13 cellular contexts compared by ENCODE assay signal in genomic region chr6:116500969-116501433, GRCh38. TPM values are rescaled to one million over a fixed set of nuclear protein-coding genes. Genes with fewer than 3 reads are reported as not detected.
DNase-seq lines count a peak whose midpoint lies in the region; ATAC-seq and TF ChIP-seq lines count a peak whose summit lies in the region.
"Had no signal": no experiment of that assay in that cellular context is flagged by ENCODE, and none has a peak within 500 bp of the region (broad histone marks: within the 10 kb centered on the region; RNA-seq: fewer than 3 reads in every experiment).

No MANE protein-coding gene starts in this region.

- no peaks in the 10 kb centered on the region for H3K36me3 ChIP-seq in mesenchymal stem cell (ENCODE audit: control insufficient read depth in 1 of 2, insufficient read depth in 2 of 2, low read depth in 1 of 2, low read length in 2 of 2)
- H3K36me3 ChIP-seq: ascending aorta had no signal

- peak; percentile 71 for ATAC-seq in WTC11
- ATAC-seq: naive thymus-derived CD8-positive, alpha-beta T cell; T-helper 17 cell had no signal

- WGBS in mesenchymal stem cell = 67% methylated on average over 9 of the region's 9 CpGs

- no peak overlapping the region for H3K27ac ChIP-seq in mesenchymal stem cell (ENCODE audit: low read length, poor library complexity, severe bottlenecking)
- H3K27ac ChIP-seq: ascending aorta, epithelial cell of prostate, skin epidermis had no signal

- no peak overlapping the region for H3K23ac ChIP-seq in mesenchymal stem cell (ENCODE audit: low read length in 2 of 2)

- H2BK12ac ChIP-seq in mesenchymal stem cell (ENCODE audit: low read length in 2 of 2) = no peak overlapping the region

- no peak overlapping the region for H3K18ac ChIP-seq in mesenchymal stem cell (ENCODE audit: low read depth in 1 of 2, low read length in 2 of 2)

- H2AFZ ChIP-seq in mesenchymal stem cell (ENCODE audit: low read depth, low read length) = no peak overlapping the region

- no peaks in the 10 kb centered on the region for H3K9me3 ChIP-seq in mesenchymal stem cell (ENCODE audit: control insufficient read depth, low read length)
- H3K9me3 ChIP-seq: ascending aorta had no signal

- H3K27ac Mint-ChIP-seq in WTC11 = no peak overlapping the region
- H3K27ac Mint-ChIP-seq: naive thymus-derived CD8-positive, alpha-beta T cell; T-helper 17 cell had no signal

- H3K4ac ChIP-seq in mesenchymal stem cell (ENCODE audit: low read depth in 1 of 2, low read length in 2 of 2) = no peak overlapping the region

- no peak overlapping the region for H3K9ac ChIP-seq in mesenchymal stem cell (ENCODE audit: low read length)

- peaks cover 9% of the 10 kb centered on the region for H3K36me3 Mint-ChIP-seq in WTC11

- H2BK120ac ChIP-seq in mesenchymal stem cell (ENCODE audit: low read depth, low read length) = no peak overlapping the region

- DNase-seq in HT-29 (ENCODE audit: low spot score) = peak; percentile 78
- peak; percentile 20 for DNase-seq in WTC11 (ENCODE audit: low spot score)
- no peak for DNase-seq in mesenchymal stem cell
- no peak for DNase-seq in effector CD8-positive, alpha-beta T cell (lab: John Stamatoyannopoulos, UW)
- no peak for DNase-seq in stimulated activated CD8-positive, alpha-beta memory T cell treated with anti-CD3 and anti-CD28 coated beads, Interleukin-4, amount 100 ng/mL, for 48 hours
- DNase-seq: KG1, NCI-H2029 treated with DMSO at 0.1 percent for 48 hours, T-helper 17 cell had no signal

- no peak overlapping the region for H4K91ac ChIP-seq in mesenchymal stem cell (ENCODE audit: low read length)

- H3K79me1 ChIP-seq in mesenchymal stem cell (replicated peaks; ENCODE audit: low read length, poor library complexity, severe bottlenecking) = no peaks in the 10 kb centered on the region

- peaks cover 7% of the 10 kb centered on the region for H3K4me1 Mint-ChIP-seq in WTC11
- H3K4me1 Mint-ChIP-seq: T-helper 17 cell had no signal

- no peak overlapping the region for H2AK5ac ChIP-seq in mesenchymal stem cell (ENCODE audit: low read length, severe bottlenecking)

- CTCF ChIA-PET in WTC11 (lab: Charles Lee) = interaction anchor here (0.7 to 2.6 kb wide), 4 partner anchors 11 to 233 kb away, joined by 3 to 12 read pairs (median 3); partner anchors contain the start of gene CALHM5

- POLR2A ChIA-PET in WTC11 (lab: Charles Lee) = no interaction called here

- no peaks in the 10 kb centered on the region for H3K27me3 ChIP-seq in mesenchymal stem cell (ENCODE audit: control insufficient read depth in 1 of 2, insufficient read depth in 1 of 2, low read length in 2 of 2)
- H3K27me3 ChIP-seq: ascending aorta had no signal

- H3K4me3 Mint-ChIP-seq in WTC11 = no peak overlapping the region
- H3K4me3 Mint-ChIP-seq: T-helper 17 cell had no signal

- H3K27me3 Mint-ChIP-seq in WTC11 (ENCODE audit: low read depth) = peaks cover 6% of the 10 kb centered on the region

- no peak for TF ChIP-seq CTCF in WTC11 (IDR thresholded peaks at IDR 0.05)

- no peak overlapping the region for H2BK15ac ChIP-seq in mesenchymal stem cell (ENCODE audit: low read depth, poor library complexity, severe bottlenecking)

- H3K14ac ChIP-seq in mesenchymal stem cell (ENCODE audit: low read length in 2 of 2) = no peak overlapping the region

- peak overlapping the region; percentile 4 for H4K8ac ChIP-seq in mesenchymal stem cell (ENCODE audit: low read length)

- peaks cover 35% of the 10 kb centered on the region for H3K9me3 Mint-ChIP-seq in WTC11

- no peaks in the 10 kb centered on the region for H3K4me1 ChIP-seq in mesenchymal stem cell (ENCODE audit: control insufficient read depth, insufficient read depth, low read depth, low read length)
- H3K4me1 ChIP-seq: ascending aorta had no signal

- no peak overlapping the region for H3K4me3 ChIP-seq in mesenchymal stem cell (ENCODE audit: insufficient read depth in 1 of 2, low read depth in 1 of 2, low read length in 2 of 2)
- H3K4me3 ChIP-seq: ascending aorta, skin epidermis had no signal

- no peak overlapping the region for H3K4me2 ChIP-seq in mesenchymal stem cell (ENCODE audit: low read length, poor library complexity, severe bottlenecking)

- no peak overlapping the region for H2BK5ac ChIP-seq in mesenchymal stem cell (ENCODE audit: low read depth, low read length, poor library complexity, severe bottlenecking)

TF ChIP-seq in WTC11, 78 proteins besides CTCF, POLR2A, EP300 and RAD21 (continues in another document):
- TF ChIP-seq HMGA2 (CRISPR knock-in tag; IDR thresholded peaks at IDR 0.05) (no peak), ZBTB43 (CRISPR knock-in tag; IDR thresholded peaks at IDR 0.05) (no peak), ZNF416 (CRISPR knock-in tag; IDR thresholded peaks at IDR 0.05) (no peak), TP53 (CRISPR knock-in tag; IDR thresholded peaks at IDR 0.05) (no peak), RELA (CRISPR knock-in tag; IDR thresholded peaks at IDR 0.05; ENCODE audit: borderline replicate concordance) (no peak), ZNF263 (CRISPR knock-in tag; IDR thresholded peaks at IDR 0.05; ENCODE audit: low read depth) (no peak)
- TF ChIP-seq, protein P1, sequence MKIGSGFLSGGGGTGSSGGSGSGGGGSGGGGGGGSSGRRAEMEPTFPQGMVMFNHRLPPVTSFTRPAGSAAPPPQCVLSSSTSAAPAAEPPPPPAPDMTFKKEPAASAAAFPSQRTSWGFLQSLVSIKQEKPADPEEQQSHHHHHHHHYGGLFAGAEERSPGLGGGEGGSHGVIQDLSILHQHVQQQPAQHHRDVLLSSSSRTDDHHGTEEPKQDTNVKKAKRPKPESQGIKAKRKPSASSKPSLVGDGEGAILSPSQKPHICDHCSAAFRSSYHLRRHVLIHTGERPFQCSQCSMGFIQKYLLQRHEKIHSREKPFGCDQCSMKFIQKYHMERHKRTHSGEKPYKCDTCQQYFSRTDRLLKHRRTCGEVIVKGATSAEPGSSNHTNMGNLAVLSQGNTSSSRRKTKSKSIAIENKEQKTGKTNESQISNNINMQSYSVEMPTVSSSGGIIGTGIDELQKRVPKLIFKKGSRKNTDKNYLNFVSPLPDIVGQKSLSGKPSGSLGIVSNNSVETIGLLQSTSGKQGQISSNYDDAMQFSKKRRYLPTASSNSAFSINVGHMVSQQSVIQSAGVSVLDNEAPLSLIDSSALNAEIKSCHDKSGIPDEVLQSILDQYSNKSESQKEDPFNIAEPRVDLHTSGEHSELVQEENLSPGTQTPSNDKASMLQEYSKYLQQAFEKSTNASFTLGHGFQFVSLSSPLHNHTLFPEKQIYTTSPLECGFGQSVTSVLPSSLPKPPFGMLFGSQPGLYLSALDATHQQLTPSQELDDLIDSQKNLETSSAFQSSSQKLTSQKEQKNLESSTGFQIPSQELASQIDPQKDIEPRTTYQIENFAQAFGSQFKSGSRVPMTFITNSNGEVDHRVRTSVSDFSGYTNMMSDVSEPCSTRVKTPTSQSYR (CRISPR knock-in tag; IDR thresholded peaks at IDR 0.05) = no peak
- TF ChIP-seq, protein P2, sequence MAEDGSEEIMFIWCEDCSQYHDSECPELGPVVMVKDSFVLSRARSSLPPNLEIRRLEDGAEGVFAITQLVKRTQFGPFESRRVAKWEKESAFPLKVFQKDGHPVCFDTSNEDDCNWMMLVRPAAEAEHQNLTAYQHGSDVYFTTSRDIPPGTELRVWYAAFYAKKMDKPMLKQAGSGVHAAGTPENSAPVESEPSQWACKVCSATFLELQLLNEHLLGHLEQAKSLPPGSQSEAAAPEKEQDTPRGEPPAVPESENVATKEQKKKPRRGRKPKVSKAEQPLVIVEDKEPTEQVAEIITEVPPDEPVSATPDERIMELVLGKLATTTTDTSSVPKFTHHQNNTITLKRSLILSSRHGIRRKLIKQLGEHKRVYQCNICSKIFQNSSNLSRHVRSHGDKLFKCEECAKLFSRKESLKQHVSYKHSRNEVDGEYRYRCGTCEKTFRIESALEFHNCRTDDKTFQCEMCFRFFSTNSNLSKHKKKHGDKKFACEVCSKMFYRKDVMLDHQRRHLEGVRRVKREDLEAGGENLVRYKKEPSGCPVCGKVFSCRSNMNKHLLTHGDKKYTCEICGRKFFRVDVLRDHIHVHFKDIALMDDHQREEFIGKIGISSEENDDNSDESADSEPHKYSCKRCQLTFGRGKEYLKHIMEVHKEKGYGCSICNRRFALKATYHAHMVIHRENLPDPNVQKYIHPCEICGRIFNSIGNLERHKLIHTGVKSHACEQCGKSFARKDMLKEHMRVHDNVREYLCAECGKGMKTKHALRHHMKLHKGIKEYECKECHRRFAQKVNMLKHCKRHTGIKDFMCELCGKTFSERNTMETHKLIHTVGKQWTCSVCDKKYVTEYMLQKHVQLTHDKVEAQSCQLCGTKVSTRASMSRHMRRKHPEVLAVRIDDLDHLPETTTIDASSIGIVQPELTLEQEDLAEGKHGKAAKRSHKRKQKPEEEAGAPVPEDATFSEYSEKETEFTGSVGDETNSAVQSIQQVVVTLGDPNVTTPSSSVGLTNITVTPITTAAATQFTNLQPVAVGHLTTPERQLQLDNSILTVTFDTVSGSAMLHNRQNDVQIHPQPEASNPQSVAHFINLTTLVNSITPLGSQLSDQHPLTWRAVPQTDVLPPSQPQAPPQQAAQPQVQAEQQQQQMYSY (CRISPR knock-in tag; IDR thresholded peaks at IDR 0.05) = no peak

RNA-seq across cellular contexts. Expression of gene CALHM5, which starts 10.4 kb away (rescaled TPM):
- 0.08 and 0.23 TPM in 2 replicates for total RNA-seq in HT-29 (2014; rRNA removed; shearing (Covaris generic))
- total RNA-seq in WTC11 (2021) = 0.07 to 0.11 TPM (median 0.09 TPM) in 3 replicates
- 2.1 TPM for polyA plus RNA-seq in mesenchymal stem cell (2013, experiment 1 of 2)
- polyA plus RNA-seq in mesenchymal stem cell (2013, experiment 2 of 2) = 2.0 TPM
- total RNA-seq: naive thymus-derived CD8-positive, alpha-beta T cell; OCI-LY7 had no signal
- polyA plus RNA-seq: naive thymus-derived CD8-positive, alpha-beta T cell had no signal

RNA-seq across cellular contexts. Expression of gene CALHM6, which starts 39.8 kb away (rescaled TPM):
- not detected in 2 replicates for total RNA-seq in HT-29 (2014; rRNA removed; shearing (Covaris generic))
- total RNA-seq in WTC11 (2021) = 0.21 to 1.4 TPM (median 0.44 TPM) in 3 replicates
- polyA plus RNA-seq in mesenchymal stem cell (2013, experiment 1 of 2) = 1.9 TPM
- polyA plus RNA-seq in mesenchymal stem cell (2013, experiment 2 of 2) = 1.3 TPM
- total RNA-seq: ascending aorta had no signal

RNA-seq across cellular contexts. Expression of gene TRAPPC3L, which starts 44.5 kb away (rescaled TPM):
- total RNA-seq in HT-29 (2014; rRNA removed; shearing (Covaris generic)) = not detected in 2 replicates
- total RNA-seq in WTC11 (2021) = not detected in 3 replicates
- 0.10 TPM for polyA plus RNA-seq in mesenchymal stem cell (2013, experiment 1 of 2)
- 0.14 TPM for polyA plus RNA-seq in mesenchymal stem cell (2013, experiment 2 of 2)
- total RNA-seq: ascending aorta; naive thymus-derived CD8-positive, alpha-beta T cell; OCI-LY7 had no signal
- polyA plus RNA-seq: naive thymus-derived CD8-positive, alpha-beta T cell had no signal

RNA-seq across cellular contexts. Expression of gene CALHM4, which starts 52.5 kb away (rescaled TPM):
- total RNA-seq in HT-29 (2014; rRNA removed; shearing (Covaris generic)) = not detected in 2 replicates
- total RNA-seq in WTC11 (2021) = not detected in 3 replicates
- not detected for polyA plus RNA-seq in mesenchymal stem cell (2013, experiment 1 of 2)
- polyA plus RNA-seq in mesenchymal stem cell (2013, experiment 2 of 2) = not detected
- total RNA-seq: ascending aorta; naive thymus-derived CD8-positive, alpha-beta T cell; OCI-LY7; T-helper 17 cell had no signal
- polyA plus RNA-seq: naive thymus-derived CD8-positive, alpha-beta T cell had no signal

Comparison
In these comparisons a context has a peak if more than half of its experiments do, and no peak if none do; other contexts are left out.
1. DNase-seq: peak in HT-29 (single experiment) and WTC11 (single experiment); none in mesenchymal stem cell (single experiment), effector CD8-positive, alpha-beta T cell (single experiment) and stimulated activated CD8-positive, alpha-beta memory T cell treated with anti-CD3 and anti-CD28 coated beads, Interleukin-4, amount 100 ng/mL, for 48 hours (single experiment).